Comparison of ENCODE assay signal across 33 cellular contexts in genomic region chr5:42337607-42338006, GRCh38.
"Had no signal": no experiment of that assay in that cellular context is flagged by ENCODE, and none has a peak within 500 bp of the region (broad histone marks: within the 10 kb centered on the region; RNA-seq: fewer than 3 reads in every experiment).

No MANE protein-coding gene starts in this region.

- H3K4me3 ChIP-seq: MG63 had no signal

- H3K27me3 ChIP-seq: MG63 had no signal

- H3K9me3 ChIP-seq: MG63 had no signal

- DNase-seq: Karpas-422, Kasumi-1, MG63, MV-4-11, NCI-H1048, NCI-H1092, NCI-H1092 treated with DMSO at 0.1 percent for 48 hours, NCI-H1105, NCI-H1105 treated with DMSO at 0.1 percent for 48 hours, NCI-H1417, NCI-H1417 treated with DMSO at 0.1 percent for 48 hours, NCI-H1436, NCI-H1436 treated with DMSO at 0.1 percent for 48 hours, NCI-H146, NCI-H1694, NCI-H1694 treated with DMSO at 0.1 percent for 48 hours, NCI-H187, NCI-H187 treated with DMSO at 0.1 percent for 48 hours, NCI-H2029, NCI-H2029 treated with DMSO at 0.1 percent for 48 hours, NCI-H2081, NCI-H2081 treated with DMSO at 0.1 percent for 48 hours, NCI-H2107, NCI-H2171, NCI-H2171 treated with DMSO at 0.1 percent for 48 hours, NCI-H2227 treated with DMSO at 0.1 percent for 48 hours, NCI-H226, NCI-H345, NCI-H446, NCI-H446 treated with DMSO at 0.1 percent for 48 hours, NCI-H510A, NCI-H510A treated with DMSO at 0.1 percent for 48 hours, NCI-H524 had no signal

- H3K36me3 ChIP-seq: MG63 had no signal
